3 cellular contexts compared by ENCODE assay signal in genomic region chr14:77139022-77139421, GRCh38.
TF ChIP-seq lines count a peak whose summit lies in the region.

No MANE protein-coding gene starts in this region.

TF ChIP-seq in A549, 52 proteins besides CTCF, POLR2A, EP300 and RAD21 (continued from another document):
- TF ChIP-seq PBX3 (IDR thresholded peaks at IDR 0.05) (no peak), NR3C1 (IDR thresholded peaks at IDR 0.05) (no peak), SMC3 (IDR thresholded peaks at IDR 0.05) (no peak), EHF (CRISPR knock-in tag; IDR thresholded peaks at IDR 0.05) (no peak), HEYL (CRISPR knock-in tag; IDR thresholded peaks at IDR 0.05) (no peak), TP53 (CRISPR knock-in tag; IDR thresholded peaks at IDR 0.05) (no peak), RCOR1 (IDR thresholded peaks at IDR 0.05; ENCODE audit: low read depth, low read length) (no peak), HMGXB4 (CRISPR knock-in tag; IDR thresholded peaks at IDR 0.05; ENCODE audit: borderline replicate concordance) (no peak), EHMT2 (IDR thresholded peaks at IDR 0.05; ENCODE audit: low read depth) (no peak), KDM1A (IDR thresholded peaks at IDR 0.05; ENCODE audit: low read depth) (no peak), ZFP36 (IDR thresholded peaks at IDR 0.05; ENCODE audit: borderline replicate concordance, partially characterized antibody) (no peak), BCL3 (IDR thresholded peaks at IDR 0.05) (no peak)

TF ChIP-seq in GM23338, 12 proteins besides CTCF, POLR2A, EP300 and RAD21 (continues in another document):
- TF ChIP-seq ETS1 (IDR thresholded peaks at IDR 0.05) = no peak
- no peak for TF ChIP-seq STAT1 (IDR thresholded peaks at IDR 0.05; ENCODE audit: unreplicated experiment)
- TF ChIP-seq REST (IDR thresholded peaks at IDR 0.05; ENCODE audit: unreplicated experiment) = no peak
- no peak for TF ChIP-seq ZNF462 (CRISPR knock-in tag; IDR thresholded peaks at IDR 0.05)
- TF ChIP-seq EZH2 (IDR thresholded peaks at IDR 0.05; ENCODE audit: low read depth, unreplicated experiment) = no peak
- TF ChIP-seq POLR2AphosphoS5 (IDR thresholded peaks at IDR 0.05; ENCODE audit: low read depth) = no peak
- TF ChIP-seq JUNB (IDR thresholded peaks at IDR 0.05; ENCODE audit: unreplicated experiment) = no peak
- no peak for TF ChIP-seq ZNF331 (CRISPR knock-in tag; IDR thresholded peaks at IDR 0.05; ENCODE audit: low read depth)
- no peak for TF ChIP-seq ZNF114 (CRISPR knock-in tag; IDR thresholded peaks at IDR 0.05)

TF ChIP-seq in neural cell, 6 proteins besides CTCF, POLR2A, EP300 and RAD21 (continued from another document):
- no peak for TF ChIP-seq EZH2 (IDR thresholded peaks at IDR 0.05; ENCODE audit: borderline replicate concordance, insufficient read depth, low read length, poor library complexity, severe bottlenecking)
